In genomic region chr15:65245096-65245849, GRCh38 we compare ENCODE assay signal across 16 cellular contexts. TPM values are rescaled to one million over a fixed set of nuclear protein-coding genes. Genes with fewer than 3 reads are reported as not detected.
DNase-seq lines count a peak whose midpoint lies in the region; ATAC-seq, FAIRE-seq and TF ChIP-seq lines count a peak whose summit lies in the region.
"Had no signal": no experiment of that assay in that cellular context is flagged by ENCODE, and none has a peak within 500 bp of the region (broad histone marks: within the 10 kb centered on the region; RNA-seq: fewer than 3 reads in every experiment).

No MANE protein-coding gene starts in this region.

- H3K9me3 Mint-ChIP-seq in WTC11: peaks cover 8% of the 10 kb centered on the region; the same call in 1 of the 2 replicates
- no peaks in the 10 kb centered on the region for H3K9me3 Mint-ChIP-seq in neural progenitor cell
- H3K9me3 Mint-ChIP-seq: memory B cell had no signal

- H2AFZ ChIP-seq in neural progenitor cell (replicated peaks): no peak overlapping the region

- TF ChIP-seq EP300 in gastroesophageal sphincter (IDR thresholded peaks at IDR 0.05): no peak

- H3K4me3 Mint-ChIP-seq in WTC11 (no peak overlapping the region), neural progenitor cell (no peak overlapping the region)
- H3K4me3 Mint-ChIP-seq: memory B cell had no signal

- no peaks in the 10 kb centered on the region for H4K20me1 ChIP-seq in neural progenitor cell (ENCODE audit: low read depth)

- H3F3A ChIP-seq in neural progenitor cell (ENCODE audit: low read depth): no peaks in the 10 kb centered on the region

- H3K79me2 ChIP-seq in neural progenitor cell (ENCODE audit: low read depth): no peaks in the 10 kb centered on the region

- no peaks in the 10 kb centered on the region for H3K27me3 Mint-ChIP-seq in WTC11 (ENCODE audit: low read depth)
- peaks cover 4% of the 10 kb centered on the region for H3K27me3 Mint-ChIP-seq in neural progenitor cell (ENCODE audit: insufficient read depth, low read depth)
- H3K27me3 Mint-ChIP-seq: memory B cell had no signal

- H3K36me3 Mint-ChIP-seq in WTC11: no peaks in the 10 kb centered on the region
- peaks cover 1% of the 10 kb centered on the region for H3K36me3 Mint-ChIP-seq in neural progenitor cell

- H3K9ac ChIP-seq in neural progenitor cell: no peak overlapping the region

- CTCF ChIA-PET in AG04450 (lab: Charles Lee) (interaction anchor here (0.6 to 1.2 kb wide), 3 partner anchors 25 to 1072 kb away, joined by 3 to 4 read pairs (median 3); no protein-coding TSS in a partner anchor), WTC11 (lab: Charles Lee) (interaction anchor here (0.6 to 1.4 kb wide), 2 partner anchors 33 to 1412 kb away, joined by 3 to 4 read pairs; partner anchors contain the start of gene CILP)

- ATAC-seq in WTC11 (no peak), gastroesophageal sphincter (peak; percentile 83), GM19395 (IDR thresholded peaks at IDR 0.05; ENCODE audit: unreplicated experiment) (no peak), HG03159 (IDR thresholded peaks at IDR 0.05; ENCODE audit: unreplicated experiment) (no peak)
- ATAC-seq: activated CD4-positive, CD25-positive, alpha-beta regulatory T cell treated with anti-CD3 and anti-CD28 coated beads, Interleukin-2, amount 50 U/mL, for 24 hours had no signal

- WGBS in gastroesophageal sphincter (ENCODE audit: low coverage in 1 of 2), 2 donors: 33% methylated on average over 6 of the region's 11 CpGs; no CpG with 5 or more reads in 1 of the 2 donors

- H3K9me3 ChIP-seq in AG04450 (ENCODE audit: control insufficient read depth, insufficient read depth, low read length) (no peaks in the 10 kb centered on the region), gastroesophageal sphincter (no peaks in the 10 kb centered on the region), neural progenitor cell (ENCODE audit: low read depth) (no peaks in the 10 kb centered on the region)

- H3K27me3 ChIP-seq in AG04450 (ENCODE audit: control insufficient read depth, insufficient read depth, low read length): no peaks in the 10 kb centered on the region
- H3K27me3 ChIP-seq in gastroesophageal sphincter: no peaks in the 10 kb centered on the region
- H3K27me3 ChIP-seq in neural progenitor cell: no peaks in the 10 kb centered on the region

- DNase-seq in AG04450 (ENCODE audit: low read depth, low spot score): peak; percentile 26
- no peak for DNase-seq in WTC11 (ENCODE audit: low spot score)
- DNase-seq in neural progenitor cell (ENCODE audit: low spot score): no peak
- no peak for DNase-seq in GM12892 (ENCODE audit: insufficient read length)
- no peak for DNase-seq in retina
- DNase-seq: activated naive CD4-positive, alpha-beta T cell treated with Interleukin-2 at 50 U/mL for 16 hours; NCI-H2171; RPMI8226; stimulated activated CD4-positive, alpha-beta T cell treated with anti-CD3 and anti-CD28 coated beads, Interleukin-2, amount 100 ng/mL, for 48 hours had no signal

- H3K4me1 Mint-ChIP-seq in WTC11 (peaks cover 10% of the 10 kb centered on the region), neural progenitor cell (peaks cover 26% of the 10 kb centered on the region)
- H3K4me1 Mint-ChIP-seq: memory B cell had no signal

- TF ChIP-seq POLR2A in gastroesophageal sphincter (IDR thresholded peaks at IDR 0.05) (no peak), GM12892 (IDR thresholded peaks at IDR 0.05; ENCODE audit: low read depth, low read length) (no peak)

- POLR2A ChIA-PET in AG04450 (lab: Yijun Ruan, JAX): interaction anchor here (0.6 to 1.1 kb wide), 3 partner anchors 28 to 272 kb away, joined by 3 to 7 read pairs (median 4); no protein-coding TSS in a partner anchor
- POLR2A ChIA-PET in WTC11 (lab: Charles Lee): no interaction called here

- peak overlapping the region; percentile 73 for H3K27ac ChIP-seq in AG04450 (ENCODE audit: low read depth, low read length)
- H3K27ac ChIP-seq in gastroesophageal sphincter: peak overlapping the region in 3 of 4 donors; percentile 53 to 70 (median 61)
- no peak overlapping the region for H3K27ac ChIP-seq in neural progenitor cell

- H3K4me1 ChIP-seq in gastroesophageal sphincter (peaks cover 0 to 35% (median 11%) of the 10 kb centered on the region in 3 donors), neural progenitor cell (peaks cover 5% of the 10 kb centered on the region)

- no peak overlapping the region for H3K4me2 ChIP-seq in neural progenitor cell

- H3K36me3 ChIP-seq in gastroesophageal sphincter: peaks cover 0 to 24% of the 10 kb centered on the region in 2 donors
- no peaks in the 10 kb centered on the region for H3K36me3 ChIP-seq in neural progenitor cell

- no peak for FAIRE-seq in GM12892 (lab: Jason Lieb, UNC)

- H3K4me3 ChIP-seq in AG04450 (ENCODE audit: low read depth, low read length) (no peak overlapping the region), gastroesophageal sphincter (no peak overlapping the region), neural progenitor cell (no peak overlapping the region)

- H3K27ac Mint-ChIP-seq in WTC11 (no peak overlapping the region), neural progenitor cell (peak overlapping the region; percentile 66)
- H3K27ac Mint-ChIP-seq: memory B cell had no signal

- TF ChIP-seq CTCF in AG04450 (IDR thresholded peaks at IDR 0.05; ENCODE audit: low read depth, low read length) (no peak), WTC11 (IDR thresholded peaks at IDR 0.05) (no peak), gastroesophageal sphincter (IDR thresholded peaks at IDR 0.05) (no peak), neural progenitor cell (IDR thresholded peaks at IDR 0.05) (no peak)

TF ChIP-seq in WTC11, 78 proteins besides CTCF, POLR2A, EP300 and RAD21:
- TF ChIP-seq GABPB1 (CRISPR knock-in tag; IDR thresholded peaks at IDR 0.05) (peak; percentile 48), NFE2L1 (CRISPR knock-in tag; IDR thresholded peaks at IDR 0.05) (no peak)

RNA-seq across cellular contexts. Expression of gene CILP, which starts 34.0 kb away (rescaled TPM):
- polyA plus RNA-seq in AG04450 (2011; rRNA removed): 0.52 and 0.61 TPM in 2 replicates
- 0.35 and 0.41 TPM in 2 replicates for polyA minus RNA-seq in AG04450 (2011; rRNA and poly(A)+ RNA removed)
- not detected in 3 replicates for total RNA-seq in WTC11 (2021)
- 100 to 1,000 TPM in 1 of 4 donors, 10 to 100 TPM in 3; 43.7 to 114 (median 74.5) TPM for total RNA-seq in gastroesophageal sphincter
- total RNA-seq in neural progenitor cell (ENCODE audit: low replicate concordance): 0.22 TPM in 1 of 2 replicates, not detected in the other
- polyA plus RNA-seq in GM12892 (2012; ENCODE audit: missing spikeins): 0.08 TPM
- total RNA-seq: A172 had no signal

RNA-seq across cellular contexts. Expression of gene PARP16, which starts 41.4 kb away (rescaled TPM):
- 4.5 and 5.3 TPM in 2 replicates for polyA plus RNA-seq in AG04450 (2011; rRNA removed)
- polyA minus RNA-seq in AG04450 (2011; rRNA and poly(A)+ RNA removed): 4.1 and 4.6 TPM in 2 replicates
- total RNA-seq in WTC11 (2021): 4.7 to 6.2 TPM (median 5.8 TPM) in 3 replicates
- 10 to 100 TPM; 10.1 to 21.7 (median 14.1) TPM for total RNA-seq in gastroesophageal sphincter
- 5.7 and 9.4 TPM in 2 replicates for total RNA-seq in neural progenitor cell (ENCODE audit: low replicate concordance)
- 15.1 TPM for polyA plus RNA-seq in GM12892 (2012; ENCODE audit: missing spikeins)

RNA-seq across cellular contexts. Expression of gene RNU5A-1, which starts 50.6 kb away (rescaled TPM):
- not detected in 2 replicates for polyA plus RNA-seq in AG04450 (2011; rRNA removed)
- under 0.01 TPM in 2 replicates for polyA minus RNA-seq in AG04450 (2011; rRNA and poly(A)+ RNA removed)
- total RNA-seq in WTC11 (2021) (not detected in 3 replicates), gastroesophageal sphincter (not detected), neural progenitor cell (ENCODE audit: low replicate concordance) (not detected in 2 replicates)
- not detected for polyA plus RNA-seq in GM12892 (2012; ENCODE audit: missing spikeins)
- total RNA-seq: A172, temporal lobe had no signal

RNA-seq across cellular contexts. Expression of gene RNU5B-1, which starts 59.2 kb away (rescaled TPM):
- polyA plus RNA-seq in AG04450 (2011; rRNA removed): not detected in 2 replicates
- under 0.01 TPM in 2 replicates for polyA minus RNA-seq in AG04450 (2011; rRNA and poly(A)+ RNA removed)
- total RNA-seq in WTC11 (2021) (9.7 to 10.4 TPM in 2 of 3 replicates, not detected in the other), gastroesophageal sphincter (not detected), neural progenitor cell (ENCODE audit: low replicate concordance) (not detected in 2 replicates)
- not detected for polyA plus RNA-seq in GM12892 (2012; ENCODE audit: missing spikeins)
- total RNA-seq: A172 had no signal

Comparison
In these comparisons a context has a peak if more than half of its experiments do, and no peak if none do; other contexts are left out.
1. RNA of gene CILP, which starts 34.0 kb away (total RNA-seq): 43.7 to 114 TPM in gastroesophageal sphincter; not detected in WTC11 and 0.22 TPM in neural progenitor cell; every median in the first group is over 10 times any median in the second.